1 cellular context compared by ENCODE assay signal in the genomic region with DNA sequence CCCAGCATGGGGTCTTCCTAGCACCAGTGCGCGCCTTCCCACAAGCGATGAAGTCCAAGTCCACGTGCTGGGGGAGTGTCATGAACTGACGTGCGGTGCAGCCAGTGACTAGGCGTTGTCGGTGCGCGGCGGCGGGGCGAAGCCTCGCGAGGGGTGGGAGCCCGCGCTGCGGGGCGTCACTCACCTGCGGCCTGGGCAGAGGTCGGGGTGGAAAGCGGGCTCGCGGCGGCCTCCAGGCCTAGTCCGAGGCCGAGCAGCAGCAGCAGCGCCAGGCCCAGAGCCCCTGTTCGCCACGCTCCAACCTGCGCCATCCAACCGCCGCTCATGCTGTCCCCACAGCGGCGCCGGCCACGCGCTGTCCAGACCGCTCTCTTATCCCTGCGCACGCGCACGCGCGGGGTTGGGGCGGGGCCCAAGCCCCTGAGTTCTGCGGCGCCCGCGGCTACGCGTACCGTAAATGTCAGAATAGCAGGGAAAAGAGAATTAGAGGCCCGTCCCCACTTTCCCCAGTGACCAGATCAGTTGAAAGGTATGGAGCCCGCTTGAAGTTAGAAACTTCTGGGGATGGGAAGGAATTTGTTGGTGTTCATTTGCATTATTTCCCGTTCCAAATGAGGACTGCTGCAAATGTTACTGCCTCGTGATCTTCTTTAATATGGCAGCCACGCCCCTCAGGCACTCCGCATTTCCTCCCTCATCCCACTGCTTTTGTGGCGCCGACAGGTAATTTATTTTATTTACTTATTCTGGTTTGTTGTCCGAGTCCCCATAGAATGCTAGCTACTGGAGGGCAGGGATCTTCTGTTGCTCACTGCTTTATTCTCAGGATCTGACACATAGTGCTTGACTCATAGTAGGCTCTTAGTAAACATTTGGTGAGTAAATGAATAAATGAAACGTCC.
TF ChIP-seq lines count a peak whose summit lies in the region.

TSS of gene CD320 (minus strand) at position 394 of the 902 bp plus-strand sequence. CDS start at position 326, 68 bp downstream.

TF ChIP-seq in IMR-90, 13 proteins besides CTCF, POLR2A, EP300 and RAD21 (continued from another document):
- TF ChIP-seq RCOR1 (IDR thresholded peaks at IDR 0.05; ENCODE audit: insufficient replicate concordance, low read length) (no peak), RFX5 (IDR thresholded peaks at IDR 0.05; ENCODE audit: low read depth, low read length) (no peak), FOS (IDR thresholded peaks at IDR 0.05; ENCODE audit: low read depth, low read length) (peak; percentile 37; the same call in 1 of the 2 replicates), BHLHE40 (IDR thresholded peaks at IDR 0.05; ENCODE audit: low read depth, low read length) (peak; percentile 64), NFE2L2 (IDR thresholded peaks at IDR 0.05; ENCODE audit: low read depth, low read length) (peak; percentile 47; the same call in 1 of the 2 replicates), MAFK (IDR thresholded peaks at IDR 0.05; ENCODE audit: low read depth, low read length) (peak; percentile 33; the same call in 1 of the 2 replicates), CEBPB (IDR thresholded peaks at IDR 0.05; ENCODE audit: low read depth, low read length) (no peak)
- TF ChIP-seq, protein P1, sequence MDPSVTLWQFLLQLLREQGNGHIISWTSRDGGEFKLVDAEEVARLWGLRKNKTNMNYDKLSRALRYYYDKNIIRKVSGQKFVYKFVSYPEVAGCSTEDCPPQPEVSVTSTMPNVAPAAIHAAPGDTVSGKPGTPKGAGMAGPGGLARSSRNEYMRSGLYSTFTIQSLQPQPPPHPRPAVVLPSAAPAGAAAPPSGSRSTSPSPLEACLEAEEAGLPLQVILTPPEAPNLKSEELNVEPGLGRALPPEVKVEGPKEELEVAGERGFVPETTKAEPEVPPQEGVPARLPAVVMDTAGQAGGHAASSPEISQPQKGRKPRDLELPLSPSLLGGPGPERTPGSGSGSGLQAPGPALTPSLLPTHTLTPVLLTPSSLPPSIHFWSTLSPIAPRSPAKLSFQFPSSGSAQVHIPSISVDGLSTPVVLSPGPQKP (IDR thresholded peaks at IDR 0.05; ENCODE audit: borderline replicate concordance, low read depth, low read length) = no peak
- TF ChIP-seq, protein P2, sequence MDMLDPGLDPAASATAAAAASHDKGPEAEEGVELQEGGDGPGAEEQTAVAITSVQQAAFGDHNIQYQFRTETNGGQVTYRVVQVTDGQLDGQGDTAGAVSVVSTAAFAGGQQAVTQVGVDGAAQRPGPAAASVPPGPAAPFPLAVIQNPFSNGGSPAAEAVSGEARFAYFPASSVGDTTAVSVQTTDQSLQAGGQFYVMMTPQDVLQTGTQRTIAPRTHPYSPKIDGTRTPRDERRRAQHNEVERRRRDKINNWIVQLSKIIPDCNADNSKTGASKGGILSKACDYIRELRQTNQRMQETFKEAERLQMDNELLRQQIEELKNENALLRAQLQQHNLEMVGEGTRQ (IDR thresholded peaks at IDR 0.05; ENCODE audit: low read depth, low read length) = peak; percentile 81
TF ChIP-seq in IMR-90: peak in this region for 7.
